ENCODE assay signal across 1 cellular context in the genomic region with DNA sequence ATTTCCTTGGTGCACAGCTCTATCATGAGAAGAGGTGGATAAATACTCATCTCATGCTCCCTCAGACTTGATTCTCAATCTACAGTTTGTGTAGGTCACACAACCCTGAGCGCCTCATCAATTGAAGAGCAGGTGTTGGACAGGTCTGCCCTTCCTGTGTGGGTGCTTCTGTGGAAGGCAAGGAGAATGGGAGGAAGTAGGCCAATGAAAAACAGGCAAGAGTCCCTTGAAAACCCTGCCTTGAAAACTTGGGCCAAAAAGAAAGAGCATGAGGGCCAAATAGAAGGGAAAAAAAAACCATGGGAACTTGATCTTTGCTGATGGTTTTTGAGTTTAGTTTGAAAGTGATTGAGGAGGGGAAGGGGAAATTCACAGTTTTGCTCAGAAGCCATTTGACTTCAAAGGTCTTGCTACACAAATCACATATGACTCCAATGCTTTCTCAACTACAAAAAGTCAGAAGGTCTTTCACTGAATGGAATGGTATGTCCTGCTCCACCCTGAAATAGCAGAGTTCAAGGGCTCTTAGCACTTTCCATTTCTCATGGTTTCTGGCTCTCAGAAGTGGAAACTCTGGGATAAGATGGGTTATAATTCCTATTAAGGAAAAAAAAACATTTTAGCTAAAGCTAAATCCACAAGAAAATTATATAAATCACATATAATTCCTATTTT.
TF ChIP-seq lines count a peak whose summit lies in the region.

No MANE protein-coding gene starts in this region.

TF ChIP-seq in HepG2, 621 proteins besides CTCF, POLR2A, EP300 and RAD21 (continued from another document and continues in another):
- TF ChIP-seq, protein P1, sequence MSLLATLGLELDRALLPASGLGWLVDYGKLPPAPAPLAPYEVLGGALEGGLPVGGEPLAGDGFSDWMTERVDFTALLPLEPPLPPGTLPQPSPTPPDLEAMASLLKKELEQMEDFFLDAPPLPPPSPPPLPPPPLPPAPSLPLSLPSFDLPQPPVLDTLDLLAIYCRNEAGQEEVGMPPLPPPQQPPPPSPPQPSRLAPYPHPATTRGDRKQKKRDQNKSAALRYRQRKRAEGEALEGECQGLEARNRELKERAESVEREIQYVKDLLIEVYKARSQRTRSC (CRISPR knock-in tag; IDR thresholded peaks at IDR 0.05; ENCODE audit: low read depth): no peak
- no peak for TF ChIP-seq KLF12 (CRISPR knock-in tag; IDR thresholded peaks at IDR 0.05; ENCODE audit: borderline replicate concordance)
- TF ChIP-seq GTF3A (CRISPR knock-in tag; conservative IDR thresholded peaks at IDR 0.05): no peak
- no peak for TF ChIP-seq CBX5 (CRISPR knock-in tag; IDR thresholded peaks at IDR 0.05; ENCODE audit: borderline replicate concordance)
- no peak for TF ChIP-seq JUN (CRISPR knock-in tag; IDR thresholded peaks at IDR 0.05)
- TF ChIP-seq MEIS1 (CRISPR knock-in tag; IDR thresholded peaks at IDR 0.05; ENCODE audit: borderline replicate concordance): no peak
- TF ChIP-seq ZNF224 (CRISPR knock-in tag; IDR thresholded peaks at IDR 0.05): no peak
- no peak for TF ChIP-seq KDM6A (CRISPR knock-in tag; IDR thresholded peaks at IDR 0.05; ENCODE audit: low read depth)
- no peak for TF ChIP-seq MYNN (CRISPR knock-in tag; IDR thresholded peaks at IDR 0.05; ENCODE audit: low read depth)
- TF ChIP-seq IKZF4 (CRISPR knock-in tag; IDR thresholded peaks at IDR 0.05; ENCODE audit: borderline replicate concordance, low read depth, not compliant biosample characterization): no peak
- no peak for TF ChIP-seq ZBTB7B (CRISPR knock-in tag; IDR thresholded peaks at IDR 0.05)
- TF ChIP-seq, protein P2, sequence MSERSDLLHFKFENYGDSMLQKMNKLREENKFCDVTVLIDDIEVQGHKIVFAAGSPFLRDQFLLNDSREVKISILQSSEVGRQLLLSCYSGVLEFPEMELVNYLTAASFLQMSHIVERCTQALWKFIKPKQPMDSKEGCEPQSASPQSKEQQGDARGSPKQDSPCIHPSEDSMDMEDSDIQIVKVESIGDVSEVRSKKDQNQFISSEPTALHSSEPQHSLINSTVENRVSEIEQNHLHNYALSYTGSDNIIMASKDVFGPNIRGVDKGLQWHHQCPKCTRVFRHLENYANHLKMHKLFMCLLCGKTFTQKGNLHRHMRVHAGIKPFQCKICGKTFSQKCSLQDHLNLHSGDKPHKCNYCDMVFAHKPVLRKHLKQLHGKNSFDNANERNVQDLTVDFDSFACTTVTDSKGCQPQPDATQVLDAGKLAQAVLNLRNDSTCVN (CRISPR knock-in tag; IDR thresholded peaks at IDR 0.05; ENCODE audit: borderline replicate concordance): no peak
- no peak for TF ChIP-seq ZNF510 (CRISPR knock-in tag; IDR thresholded peaks at IDR 0.05; ENCODE audit: low read depth)
- TF ChIP-seq LCORL (IDR thresholded peaks at IDR 0.05): no peak
- TF ChIP-seq LCORL (CRISPR knock-in tag; IDR thresholded peaks at IDR 0.05): no peak
- no peak for TF ChIP-seq RBM39 (IDR thresholded peaks at IDR 0.05; ENCODE audit: low read depth, low read length, poor library complexity, severe bottlenecking)
- TF ChIP-seq, protein P3, sequence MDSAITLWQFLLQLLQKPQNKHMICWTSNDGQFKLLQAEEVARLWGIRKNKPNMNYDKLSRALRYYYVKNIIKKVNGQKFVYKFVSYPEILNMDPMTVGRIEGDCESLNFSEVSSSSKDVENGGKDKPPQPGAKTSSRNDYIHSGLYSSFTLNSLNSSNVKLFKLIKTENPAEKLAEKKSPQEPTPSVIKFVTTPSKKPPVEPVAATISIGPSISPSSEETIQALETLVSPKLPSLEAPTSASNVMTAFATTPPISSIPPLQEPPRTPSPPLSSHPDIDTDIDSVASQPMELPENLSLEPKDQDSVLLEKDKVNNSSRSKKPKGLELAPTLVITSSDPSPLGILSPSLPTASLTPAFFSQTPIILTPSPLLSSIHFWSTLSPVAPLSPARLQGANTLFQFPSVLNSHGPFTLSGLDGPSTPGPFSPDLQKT (CRISPR knock-in tag; IDR thresholded peaks at IDR 0.05; ENCODE audit: borderline replicate concordance): no peak
- TF ChIP-seq, protein P4, sequence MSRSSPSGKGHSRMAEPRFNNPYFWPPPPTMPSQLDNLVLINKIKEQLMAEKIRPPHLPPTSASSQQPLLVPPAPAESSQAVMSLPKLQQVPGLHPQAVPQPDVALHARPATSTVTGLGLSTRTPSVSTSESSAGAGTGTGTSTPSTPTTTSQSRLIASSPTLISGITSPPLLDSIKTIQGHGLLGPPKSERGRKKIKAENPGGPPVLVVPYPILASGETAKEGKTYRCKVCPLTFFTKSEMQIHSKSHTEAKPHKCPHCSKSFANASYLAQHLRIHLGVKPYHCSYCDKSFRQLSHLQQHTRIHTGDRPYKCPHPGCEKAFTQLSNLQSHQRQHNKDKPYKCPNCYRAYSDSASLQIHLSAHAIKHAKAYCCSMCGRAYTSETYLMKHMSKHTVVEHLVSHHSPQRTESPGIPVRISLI (CRISPR knock-in tag; IDR thresholded peaks at IDR 0.05; ENCODE audit: borderline replicate concordance): peak; percentile 63; the same call in 1 of the 2 replicates
- no peak for TF ChIP-seq SMAD9 (CRISPR knock-in tag; IDR thresholded peaks at IDR 0.05)
- TF ChIP-seq ZBTB8A (CRISPR knock-in tag; IDR thresholded peaks at IDR 0.05; ENCODE audit: borderline replicate concordance, low read depth): no peak
- no peak for TF ChIP-seq ZNF768 (CRISPR knock-in tag; IDR thresholded peaks at IDR 0.05)
- 0 out of 2 replicates have a peak, but pooled peaks have one; percentile 48 for TF ChIP-seq KAT7 (CRISPR knock-in tag; IDR thresholded peaks at IDR 0.05; ENCODE audit: borderline replicate concordance)
- no peak for TF ChIP-seq MBNL3 (CRISPR knock-in tag; conservative IDR thresholded peaks at IDR 0.05)
- no peak for TF ChIP-seq ZBTB38 (CRISPR knock-in tag; IDR thresholded peaks at IDR 0.05)
- TF ChIP-seq ZNF790 (CRISPR knock-in tag; IDR thresholded peaks at IDR 0.05; ENCODE audit: borderline replicate concordance): no peak
- TF ChIP-seq, protein P5, sequence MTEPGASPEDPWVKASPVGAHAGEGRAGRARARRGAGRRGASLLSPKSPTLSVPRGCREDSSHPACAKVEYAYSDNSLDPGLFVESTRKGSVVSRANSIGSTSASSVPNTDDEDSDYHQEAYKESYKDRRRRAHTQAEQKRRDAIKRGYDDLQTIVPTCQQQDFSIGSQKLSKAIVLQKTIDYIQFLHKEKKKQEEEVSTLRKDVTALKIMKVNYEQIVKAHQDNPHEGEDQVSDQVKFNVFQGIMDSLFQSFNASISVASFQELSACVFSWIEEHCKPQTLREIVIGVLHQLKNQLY (CRISPR knock-in tag; IDR thresholded peaks at IDR 0.05): no peak
- TF ChIP-seq, protein P6, sequence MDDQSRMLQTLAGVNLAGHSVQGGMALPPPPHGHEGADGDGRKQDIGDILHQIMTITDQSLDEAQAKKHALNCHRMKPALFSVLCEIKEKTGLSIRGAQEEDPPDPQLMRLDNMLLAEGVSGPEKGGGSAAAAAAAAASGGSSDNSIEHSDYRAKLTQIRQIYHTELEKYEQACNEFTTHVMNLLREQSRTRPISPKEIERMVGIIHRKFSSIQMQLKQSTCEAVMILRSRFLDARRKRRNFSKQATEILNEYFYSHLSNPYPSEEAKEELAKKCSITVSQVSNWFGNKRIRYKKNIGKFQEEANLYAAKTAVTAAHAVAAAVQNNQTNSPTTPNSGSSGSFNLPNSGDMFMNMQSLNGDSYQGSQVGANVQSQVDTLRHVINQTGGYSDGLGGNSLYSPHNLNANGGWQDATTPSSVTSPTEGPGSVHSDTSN (CRISPR knock-in tag; IDR thresholded peaks at IDR 0.05; ENCODE audit: borderline replicate concordance): no peak
- no peak for TF ChIP-seq XRCC5 (optimal IDR thresholded peaks at IDR 0.05; ENCODE audit: low read length)
- TF ChIP-seq, protein P7, sequence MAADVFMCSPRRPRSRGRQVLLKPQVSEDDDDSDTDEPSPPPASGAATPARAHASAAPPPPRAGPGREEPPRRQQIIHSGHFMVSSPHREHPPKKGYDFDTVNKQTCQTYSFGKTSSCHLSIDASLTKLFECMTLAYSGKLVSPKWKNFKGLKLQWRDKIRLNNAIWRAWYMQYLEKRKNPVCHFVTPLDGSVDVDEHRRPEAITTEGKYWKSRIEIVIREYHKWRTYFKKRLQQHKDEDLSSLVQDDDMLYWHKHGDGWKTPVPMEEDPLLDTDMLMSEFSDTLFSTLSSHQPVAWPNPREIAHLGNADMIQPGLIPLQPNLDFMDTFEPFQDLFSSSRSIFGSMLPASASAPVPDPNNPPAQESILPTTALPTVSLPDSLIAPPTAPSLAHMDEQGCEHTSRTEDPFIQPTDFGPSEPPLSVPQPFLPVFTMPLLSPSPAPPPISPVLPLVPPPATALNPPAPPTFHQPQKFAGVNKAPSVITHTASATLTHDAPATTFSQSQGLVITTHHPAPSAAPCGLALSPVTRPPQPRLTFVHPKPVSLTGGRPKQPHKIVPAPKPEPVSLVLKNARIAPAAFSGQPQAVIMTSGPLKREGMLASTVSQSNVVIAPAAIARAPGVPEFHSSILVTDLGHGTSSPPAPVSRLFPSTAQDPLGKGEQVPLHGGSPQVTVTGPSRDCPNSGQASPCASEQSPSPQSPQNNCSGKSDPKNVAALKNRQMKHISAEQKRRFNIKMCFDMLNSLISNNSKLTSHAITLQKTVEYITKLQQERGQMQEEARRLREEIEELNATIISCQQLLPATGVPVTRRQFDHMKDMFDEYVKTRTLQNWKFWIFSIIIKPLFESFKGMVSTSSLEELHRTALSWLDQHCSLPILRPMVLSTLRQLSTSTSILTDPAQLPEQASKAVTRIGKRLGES (CRISPR knock-in tag; IDR thresholded peaks at IDR 0.05; ENCODE audit: borderline replicate concordance): no peak
- TF ChIP-seq, protein P8, sequence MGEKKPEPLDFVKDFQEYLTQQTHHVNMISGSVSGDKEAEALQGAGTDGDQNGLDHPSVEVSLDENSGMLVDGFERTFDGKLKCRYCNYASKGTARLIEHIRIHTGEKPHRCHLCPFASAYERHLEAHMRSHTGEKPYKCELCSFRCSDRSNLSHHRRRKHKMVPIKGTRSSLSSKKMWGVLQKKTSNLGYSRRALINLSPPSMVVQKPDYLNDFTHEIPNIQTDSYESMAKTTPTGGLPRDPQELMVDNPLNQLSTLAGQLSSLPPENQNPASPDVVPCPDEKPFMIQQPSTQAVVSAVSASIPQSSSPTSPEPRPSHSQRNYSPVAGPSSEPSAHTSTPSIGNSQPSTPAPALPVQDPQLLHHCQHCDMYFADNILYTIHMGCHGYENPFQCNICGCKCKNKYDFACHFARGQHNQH (CRISPR knock-in tag; IDR thresholded peaks at IDR 0.05): no peak
- TF ChIP-seq, protein P9, sequence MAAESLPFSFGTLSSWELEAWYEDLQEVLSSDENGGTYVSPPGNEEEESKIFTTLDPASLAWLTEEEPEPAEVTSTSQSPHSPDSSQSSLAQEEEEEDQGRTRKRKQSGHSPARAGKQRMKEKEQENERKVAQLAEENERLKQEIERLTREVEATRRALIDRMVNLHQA (CRISPR knock-in tag; IDR thresholded peaks at IDR 0.05): no peak
- no peak for TF ChIP-seq TRIM24 (CRISPR knock-in tag; IDR thresholded peaks at IDR 0.05)
- TF ChIP-seq ZNF451 (CRISPR knock-in tag; IDR thresholded peaks at IDR 0.05): no peak
- TF ChIP-seq, protein P10, sequence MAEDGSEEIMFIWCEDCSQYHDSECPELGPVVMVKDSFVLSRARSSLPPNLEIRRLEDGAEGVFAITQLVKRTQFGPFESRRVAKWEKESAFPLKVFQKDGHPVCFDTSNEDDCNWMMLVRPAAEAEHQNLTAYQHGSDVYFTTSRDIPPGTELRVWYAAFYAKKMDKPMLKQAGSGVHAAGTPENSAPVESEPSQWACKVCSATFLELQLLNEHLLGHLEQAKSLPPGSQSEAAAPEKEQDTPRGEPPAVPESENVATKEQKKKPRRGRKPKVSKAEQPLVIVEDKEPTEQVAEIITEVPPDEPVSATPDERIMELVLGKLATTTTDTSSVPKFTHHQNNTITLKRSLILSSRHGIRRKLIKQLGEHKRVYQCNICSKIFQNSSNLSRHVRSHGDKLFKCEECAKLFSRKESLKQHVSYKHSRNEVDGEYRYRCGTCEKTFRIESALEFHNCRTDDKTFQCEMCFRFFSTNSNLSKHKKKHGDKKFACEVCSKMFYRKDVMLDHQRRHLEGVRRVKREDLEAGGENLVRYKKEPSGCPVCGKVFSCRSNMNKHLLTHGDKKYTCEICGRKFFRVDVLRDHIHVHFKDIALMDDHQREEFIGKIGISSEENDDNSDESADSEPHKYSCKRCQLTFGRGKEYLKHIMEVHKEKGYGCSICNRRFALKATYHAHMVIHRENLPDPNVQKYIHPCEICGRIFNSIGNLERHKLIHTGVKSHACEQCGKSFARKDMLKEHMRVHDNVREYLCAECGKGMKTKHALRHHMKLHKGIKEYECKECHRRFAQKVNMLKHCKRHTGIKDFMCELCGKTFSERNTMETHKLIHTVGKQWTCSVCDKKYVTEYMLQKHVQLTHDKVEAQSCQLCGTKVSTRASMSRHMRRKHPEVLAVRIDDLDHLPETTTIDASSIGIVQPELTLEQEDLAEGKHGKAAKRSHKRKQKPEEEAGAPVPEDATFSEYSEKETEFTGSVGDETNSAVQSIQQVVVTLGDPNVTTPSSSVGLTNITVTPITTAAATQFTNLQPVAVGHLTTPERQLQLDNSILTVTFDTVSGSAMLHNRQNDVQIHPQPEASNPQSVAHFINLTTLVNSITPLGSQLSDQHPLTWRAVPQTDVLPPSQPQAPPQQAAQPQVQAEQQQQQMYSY (CRISPR knock-in tag; IDR thresholded peaks at IDR 0.05): no peak
- TF ChIP-seq KMT2A (CRISPR knock-in tag; IDR thresholded peaks at IDR 0.05): no peak
- TF ChIP-seq, protein P11, sequence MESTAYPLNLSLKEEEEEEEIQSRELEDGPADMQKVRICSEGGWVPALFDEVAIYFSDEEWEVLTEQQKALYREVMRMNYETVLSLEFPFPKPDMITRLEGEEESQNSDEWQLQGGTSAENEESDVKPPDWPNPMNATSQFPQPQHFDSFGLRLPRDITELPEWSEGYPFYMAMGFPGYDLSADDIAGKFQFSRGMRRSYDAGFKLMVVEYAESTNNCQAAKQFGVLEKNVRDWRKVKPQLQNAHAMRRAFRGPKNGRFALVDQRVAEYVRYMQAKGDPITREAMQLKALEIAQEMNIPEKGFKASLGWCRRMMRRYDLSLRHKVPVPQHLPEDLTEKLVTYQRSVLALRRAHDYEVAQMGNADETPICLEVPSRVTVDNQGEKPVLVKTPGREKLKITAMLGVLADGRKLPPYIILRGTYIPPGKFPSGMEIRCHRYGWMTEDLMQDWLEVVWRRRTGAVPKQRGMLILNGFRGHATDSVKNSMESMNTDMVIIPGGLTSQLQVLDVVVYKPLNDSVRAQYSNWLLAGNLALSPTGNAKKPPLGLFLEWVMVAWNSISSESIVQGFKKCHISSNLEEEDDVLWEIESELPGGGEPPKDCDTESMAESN (CRISPR knock-in tag; conservative IDR thresholded peaks at IDR 0.05): no peak
- no peak for TF ChIP-seq ZNF17 (CRISPR knock-in tag; IDR thresholded peaks at IDR 0.05)
- TF ChIP-seq ZMYM4 (CRISPR knock-in tag; IDR thresholded peaks at IDR 0.05): peak; percentile 67
- TF ChIP-seq NFYC (CRISPR knock-in tag; IDR thresholded peaks at IDR 0.05): no peak
- TF ChIP-seq KLF16 (CRISPR knock-in tag; IDR thresholded peaks at IDR 0.05): no peak
- TF ChIP-seq, protein P12, sequence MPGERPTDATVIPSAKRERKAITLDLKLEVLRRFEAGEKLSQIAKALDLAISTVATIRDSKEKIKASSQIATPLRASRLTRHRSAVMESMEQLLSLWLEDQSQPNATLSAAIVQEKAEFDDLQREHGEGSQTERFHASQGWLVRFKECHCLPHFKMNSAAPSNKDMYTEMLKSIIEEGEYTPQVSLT (CRISPR knock-in tag; IDR thresholded peaks at IDR 0.05; ENCODE audit: borderline replicate concordance, low read depth): no peak
- peak; percentile 85 for TF ChIP-seq NR2F6 (IDR thresholded peaks at IDR 0.05)
- peak; percentile 89 for TF ChIP-seq NR2F6 (CRISPR knock-in tag; IDR thresholded peaks at IDR 0.05)
